ENCODE assay signal across 12 cellular contexts in the genomic region with DNA sequence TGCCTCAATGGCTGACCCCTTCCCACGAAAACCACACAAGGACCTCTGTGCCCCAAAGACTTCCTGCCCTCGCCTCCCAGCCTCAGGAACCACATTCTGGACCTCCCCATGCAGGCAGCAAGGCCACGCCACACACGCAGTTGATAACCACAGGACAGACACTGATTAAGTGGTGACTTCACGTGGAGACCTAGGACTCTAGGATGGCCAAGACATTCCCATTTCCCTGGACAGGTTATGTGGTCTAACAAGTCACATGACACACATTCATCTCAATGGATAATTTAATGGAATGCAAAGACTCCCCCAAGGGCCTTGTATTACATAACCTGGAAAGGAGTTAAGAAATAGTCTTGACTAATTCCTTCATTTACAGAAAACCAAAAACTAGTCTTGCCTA.
DNase-seq lines count a peak whose midpoint lies in the region; ATAC-seq, FAIRE-seq and TF ChIP-seq lines count a peak whose summit lies in the region.
"Had no signal": no experiment of that assay in that cellular context is flagged by ENCODE, and none has a peak within 500 bp of the region (broad histone marks: within the 10 kb centered on the region; RNA-seq: fewer than 3 reads in every experiment).

No MANE protein-coding gene starts in this region.

- H2BK5ac ChIP-seq in H9 (ENCODE audit: insufficient read length, low read length) = no peak overlapping the region

- CTCF ChIA-PET in mammary epithelial cell (lab: Charles Lee; ENCODE audit: low non-redundant PET) = no interaction called here

- H3K27ac Mint-ChIP-seq in CD14-positive monocyte (peak overlapping the region in 6 of 7 donors; percentile 23 to 76 (median 52)), H9 (peak overlapping the region in 2 of 3 experiments; percentile 18 to 56; a peak in 2 of 7 replicates)
- peak overlapping the region; percentile 24 to 31 for H3K27ac Mint-ChIP-seq in natural killer cell treated with Interleukin-12 subunit alpha and Interleukin-12 subunit beta and Interleukin-15 and Interleukin-18, amount 100 ng/mL, for 72 hours

- H3K79me2 ChIP-seq in H9 (ENCODE audit: insufficient read depth, low read length) = no peaks in the 10 kb centered on the region
- H3K79me2 ChIP-seq in mammary epithelial cell (ENCODE audit: insufficient read depth, low read length) = peaks cover 19% of the 10 kb centered on the region

- H2BK20ac ChIP-seq in H9 (ENCODE audit: low read depth, low read length, poor library complexity, severe bottlenecking) = no peak overlapping the region

- no TSS peak for BruUV-seq in mammary epithelial cell (replicated peaks; lab: Mats Ljungman, UMichigan)

- H3K4me2 ChIP-seq in H9 (ENCODE audit: insufficient read depth, insufficient read length, low read length) = no peak overlapping the region
- no peak overlapping the region for H3K4me2 ChIP-seq in mammary epithelial cell (ENCODE audit: insufficient read depth, low read depth, low read length)

- H3K27me3 ChIP-seq in H9 (ENCODE audit: insufficient read depth, low read length) = no peaks in the 10 kb centered on the region
- H3K27me3 ChIP-seq in mammary epithelial cell (ENCODE audit: insufficient read depth, low read length) = no peaks in the 10 kb centered on the region
- H3K27me3 ChIP-seq in SJCRH30 = no peaks in the 10 kb centered on the region

- no peak for FAIRE-seq in D721Med (lab: Jason Lieb, UNC)

- H3K4me1 Mint-ChIP-seq in CD14-positive monocyte (peaks cover 42% of the 10 kb centered on the region), H9 (no peaks in the 10 kb centered on the region)
- H3K4me1 Mint-ChIP-seq in natural killer cell treated with Interleukin-12 subunit alpha and Interleukin-12 subunit beta and Interleukin-15 and Interleukin-18, amount 100 ng/mL, for 72 hours (ENCODE audit: low read depth in 2 of 2) = peaks cover 16 to 26% of the 10 kb centered on the region in 2 donors

- H3K4ac ChIP-seq in H9 (ENCODE audit: low read depth, low read length) = no peak overlapping the region

- intact Hi-C loops in CD14-positive monocyte (cut with micrococcal nuclease) (no loop called here), mammary epithelial cell (cut with micrococcal nuclease) (no loop called here)

- H3K27me3 Mint-ChIP-seq in CD14-positive monocyte (ENCODE audit: low read depth in 3 of 3) = peaks cover 0 to 2% (median 1%) of the 10 kb centered on the region in 3 donors
- H3K27me3 Mint-ChIP-seq in H9 (ENCODE audit: low read depth) = no peaks in the 10 kb centered on the region; the same call in 1 of the 2 replicates
- no peaks in the 10 kb centered on the region for H3K27me3 Mint-ChIP-seq in natural killer cell treated with Interleukin-12 subunit alpha and Interleukin-12 subunit beta and Interleukin-15 and Interleukin-18, amount 100 ng/mL, for 72 hours

- no peaks in the 10 kb centered on the region for H3K79me1 ChIP-seq in H9 (ENCODE audit: insufficient read depth, low read depth, low read length, poor library complexity, severe bottlenecking)

- no peaks in the 10 kb centered on the region for H4K20me1 ChIP-seq in H9 (ENCODE audit: control insufficient read depth, insufficient read depth, insufficient read length)
- H4K20me1 ChIP-seq in mammary epithelial cell (ENCODE audit: insufficient read depth, low read length) = no peaks in the 10 kb centered on the region

- H2AFZ ChIP-seq in H9 (ENCODE audit: low read length) (no peak overlapping the region), mammary epithelial cell (ENCODE audit: low read depth, low read length) (no peak overlapping the region)

- H3K36me3 Mint-ChIP-seq in CD14-positive monocyte (peaks cover 77 to 90% of the 10 kb centered on the region in 2 donors), H9 (ENCODE audit: insufficient read depth in 1 of 3, low read depth in 3 of 3) (peaks cover 36 to 95% (median 84%) of the 10 kb centered on the region in 3 experiments; a peak in 6 of 7 replicates)
- H3K36me3 Mint-ChIP-seq in natural killer cell treated with Interleukin-12 subunit alpha and Interleukin-12 subunit beta and Interleukin-15 and Interleukin-18, amount 100 ng/mL, for 72 hours = peaks cover 20% of the 10 kb centered on the region

- H3K4me3 ChIP-seq in mammary epithelial cell (replicated peaks in 1 of 3; ENCODE audit: insufficient read depth in 1 of 3, low read depth in 2 of 3, low read length in 3 of 3) (no peak overlapping the region), SJCRH30 (no peak overlapping the region)

- DNase-seq in CD14-positive monocyte (ENCODE audit: low spot score) (no peak), H9 (no peak), mammary epithelial cell (peak; percentile 19), SJCRH30 (no peak), HCEC 1CT (no peak), D721Med (ENCODE audit: insufficient read length, low spot score) (no peak), NCI-H2081 (lab: John Stamatoyannopoulos, UW) (no peak)
- no peak for DNase-seq in natural killer cell treated with Interleukin-12 subunit alpha and Interleukin-12 subunit beta and Interleukin-15 and Interleukin-18, amount 100 ng/mL, for 72 hours (ENCODE audit: low spot score)
- DNase-seq: activated CD4-positive, alpha-beta T cell treated with anti-CD3 and anti-CD28 coated beads, Interleukin-2, amount 50 U/mL, for 48 hours; anterior cingulate cortex; NCI-H82 had no signal

- H3K56ac ChIP-seq in H9 (ENCODE audit: insufficient read length, low read depth, low read length) = no peak overlapping the region

- no peak overlapping the region for H4K91ac ChIP-seq in H9 (ENCODE audit: insufficient read length, low read depth, low read length)

- H3K27ac ChIP-seq in H9 (ENCODE audit: insufficient read length, low read depth, low read length) (no peak overlapping the region), mammary epithelial cell (ENCODE audit: insufficient read depth, low read depth, low read length) (no peak overlapping the region), SJCRH30 (no peak overlapping the region)

- dilution Hi-C loops in mammary epithelial cell (cut with HindIII; ENCODE audit: low sequenced_read_pairs) = no loop called here

- H4K5ac ChIP-seq in H9 (ENCODE audit: insufficient read length, low read depth, low read length) = no peak overlapping the region

- no peak overlapping the region for H3K23ac ChIP-seq in H9 (ENCODE audit: insufficient read length, low read depth, low read length)

- H2BK120ac ChIP-seq in H9 (ENCODE audit: low read depth, low read length, poor library complexity, severe bottlenecking) = no peak overlapping the region

- no peak overlapping the region for H2BK15ac ChIP-seq in H9 (ENCODE audit: low read depth, low read length)

- H3K9me3 Mint-ChIP-seq in CD14-positive monocyte (peaks cover 0 to 2% (median 0%) of the 10 kb centered on the region in 7 donors), H9 (no peaks in the 10 kb centered on the region)
- H3K9me3 Mint-ChIP-seq in natural killer cell treated with Interleukin-12 subunit alpha and Interleukin-12 subunit beta and Interleukin-15 and Interleukin-18, amount 100 ng/mL, for 72 hours = no peaks in the 10 kb centered on the region

- TF ChIP-seq CTCF in CD14-positive monocyte (IDR thresholded peaks at IDR 0.05) (no peak), H9 (conservative IDR thresholded peaks at IDR 0.05) (no peak), mammary epithelial cell (conservative IDR thresholded peaks at IDR 0.05 in 1 of 2, IDR thresholded peaks at IDR 0.05 in 1 of 2; ENCODE audit: extremely low read depth in 1 of 2, insufficient read depth in 1 of 2, low read depth in 1 of 2, low read length in 2 of 2) (no peak), D721Med (IDR thresholded peaks at IDR 0.05; ENCODE audit: insufficient read depth, missing control alignments) (no peak)

- H3K4me3 Mint-ChIP-seq in CD14-positive monocyte (no peak overlapping the region), H9 (no peak overlapping the region)
- H3K4me3 Mint-ChIP-seq in natural killer cell treated with Interleukin-12 subunit alpha and Interleukin-12 subunit beta and Interleukin-15 and Interleukin-18, amount 100 ng/mL, for 72 hours = no peak overlapping the region

- no CpG with 5 or more reads among the region's 5 CpGs for WGBS in H9 (ENCODE audit: extremely low coverage, insufficient read length, low lambda C conversion rate)
- 70% methylated on average over 5 of the region's 5 CpGs for WGBS in mammary epithelial cell (ENCODE audit: low coverage, missing lambda C conversion rate)

- H3K9me3 ChIP-seq in H9 (ENCODE audit: control insufficient read depth, low read depth, low read length) (no peaks in the 10 kb centered on the region), mammary epithelial cell (replicated peaks; ENCODE audit: insufficient read depth, low read length) (no peaks in the 10 kb centered on the region), SJCRH30 (replicated peaks) (no peaks in the 10 kb centered on the region)

- H2BK12ac ChIP-seq in H9 (ENCODE audit: insufficient read length, low read depth, low read length) = no peak overlapping the region

- no peaks in the 10 kb centered on the region for H3K23me2 ChIP-seq in H9 (ENCODE audit: insufficient read length, low read depth, low read length, poor library complexity, severe bottlenecking)

- no peak overlapping the region for H3K18ac ChIP-seq in H9 (ENCODE audit: insufficient read length, low read depth, low read length)

- H3T11ph ChIP-seq in H9 (ENCODE audit: low read length) = no peak overlapping the region

- H3K4me1 ChIP-seq in H9 (ENCODE audit: insufficient read depth, low read length) (no peaks in the 10 kb centered on the region), mammary epithelial cell (ENCODE audit: insufficient read depth, low read length) (peaks cover 3% of the 10 kb centered on the region), SJCRH30 (no peaks in the 10 kb centered on the region)

- no peak overlapping the region for H3K9ac ChIP-seq in H9 (ENCODE audit: extremely low read depth, insufficient read length, low read length)
- H3K9ac ChIP-seq in mammary epithelial cell (ENCODE audit: insufficient read depth, low read length) = no peak overlapping the region

- no peak overlapping the region; the same call in 1 of the 2 replicates for H3K14ac ChIP-seq in H9 (ENCODE audit: insufficient read depth, low read length)

- ATAC-seq in natural killer cell treated with Interleukin-12 subunit alpha and Interleukin-12 subunit beta and Interleukin-15 and Interleukin-18, amount 100 ng/mL, for 72 hours = no peak
- ATAC-seq: SK-N-SH treated with all-trans-retinoic acid at 6 μM for 48 hours had no signal

- H3K36me3 ChIP-seq in mammary epithelial cell (ENCODE audit: insufficient read depth, low read length) (peaks cover 47% of the 10 kb centered on the region), SJCRH30 (peaks cover 32% of the 10 kb centered on the region)

- no peak overlapping the region for H2AK5ac ChIP-seq in H9 (ENCODE audit: insufficient read length, low read length)

- H4K8ac ChIP-seq in H9 (replicated peaks; ENCODE audit: insufficient read length, low read depth, low read length) = no peak overlapping the region

- in situ Hi-C loops in mammary epithelial cell (cut with MboI; ENCODE audit: low sequenced_read_pairs in 2 of 2) = no loop called here
